2 cellular contexts compared by ENCODE assay signal in the genomic region with DNA sequence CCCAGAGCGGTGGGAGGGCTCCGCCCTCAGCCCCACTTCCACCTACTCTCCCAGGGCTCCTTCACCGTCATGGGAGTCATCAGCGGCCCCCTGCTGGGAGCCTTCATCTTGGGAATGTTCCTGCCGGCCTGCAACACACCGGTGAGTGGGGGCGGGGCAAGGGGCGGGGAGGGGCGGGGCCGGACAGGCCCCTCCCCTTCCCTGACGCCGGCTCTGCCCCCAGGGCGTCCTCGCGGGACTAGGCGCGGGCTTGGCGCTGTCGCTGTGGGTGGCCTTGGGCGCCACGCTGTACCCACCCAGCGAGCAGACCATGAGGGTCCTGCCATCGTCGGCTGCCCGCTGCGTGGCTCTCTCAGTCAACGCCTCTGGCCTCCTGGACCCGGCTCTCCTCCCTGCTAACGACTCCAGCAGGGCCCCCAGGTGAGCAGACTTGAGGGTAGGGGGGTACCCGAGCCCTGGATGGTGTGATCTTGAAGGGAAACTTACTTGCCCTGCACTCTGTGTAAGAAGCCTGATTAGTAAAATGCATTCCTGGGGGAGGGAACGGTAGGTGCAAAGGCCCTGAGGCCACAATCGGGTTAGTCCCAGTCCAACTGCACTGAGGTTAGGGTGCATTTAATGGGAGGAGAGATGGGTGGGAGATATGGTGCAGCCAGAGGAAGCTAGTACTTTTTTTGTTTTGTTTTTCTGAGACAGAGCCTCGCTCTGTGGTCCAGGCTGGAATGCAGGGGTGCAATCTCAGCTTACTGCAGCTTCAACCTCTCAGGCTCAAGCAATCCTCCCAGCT.
TF ChIP-seq lines count a peak whose summit lies in the region.

No MANE protein-coding gene starts in this region.

TF ChIP-seq in SK-N-SH, 30 proteins besides CTCF, POLR2A, EP300 and RAD21:
- TF ChIP-seq MXI1 (IDR thresholded peaks at IDR 0.05; ENCODE audit: low read depth, low read length) (no peak), TAF1 (IDR thresholded peaks at IDR 0.05; ENCODE audit: borderline replicate concordance, low read depth, low read length) (no peak), CHD2 (IDR thresholded peaks at IDR 0.05; ENCODE audit: low read length, partially characterized antibody) (no peak), EZH2phosphoT487 (IDR thresholded peaks at IDR 0.05; ENCODE audit: borderline replicate concordance, low read depth) (no peak), NFIC (IDR thresholded peaks at IDR 0.05; ENCODE audit: borderline replicate concordance) (no peak), TCF12 (IDR thresholded peaks at IDR 0.05) (no peak), USF1 (IDR thresholded peaks at IDR 0.05; ENCODE audit: borderline replicate concordance, low read depth) (no peak), NRF1 (IDR thresholded peaks at IDR 0.05; ENCODE audit: low read depth, low read length) (no peak), MAX (IDR thresholded peaks at IDR 0.05; ENCODE audit: low read depth) (no peak), RCOR1 (IDR thresholded peaks at IDR 0.05; ENCODE audit: low read length) (no peak), ELF1 (IDR thresholded peaks at IDR 0.05) (no peak), FOXJ3 (CRISPR knock-in tag; IDR thresholded peaks at IDR 0.05) (no peak), SMC3 (IDR thresholded peaks at IDR 0.05; ENCODE audit: low read depth, low read length) (no peak), GATA2 (CRISPR knock-in tag; IDR thresholded peaks at IDR 0.05) (no peak), FOSL2 (IDR thresholded peaks at IDR 0.05; ENCODE audit: borderline replicate concordance, low read depth) (no peak), FOXM1 (IDR thresholded peaks at IDR 0.05; ENCODE audit: low read depth) (no peak), JUND (IDR thresholded peaks at IDR 0.05) (no peak)
- TF ChIP-seq, protein P1, sequence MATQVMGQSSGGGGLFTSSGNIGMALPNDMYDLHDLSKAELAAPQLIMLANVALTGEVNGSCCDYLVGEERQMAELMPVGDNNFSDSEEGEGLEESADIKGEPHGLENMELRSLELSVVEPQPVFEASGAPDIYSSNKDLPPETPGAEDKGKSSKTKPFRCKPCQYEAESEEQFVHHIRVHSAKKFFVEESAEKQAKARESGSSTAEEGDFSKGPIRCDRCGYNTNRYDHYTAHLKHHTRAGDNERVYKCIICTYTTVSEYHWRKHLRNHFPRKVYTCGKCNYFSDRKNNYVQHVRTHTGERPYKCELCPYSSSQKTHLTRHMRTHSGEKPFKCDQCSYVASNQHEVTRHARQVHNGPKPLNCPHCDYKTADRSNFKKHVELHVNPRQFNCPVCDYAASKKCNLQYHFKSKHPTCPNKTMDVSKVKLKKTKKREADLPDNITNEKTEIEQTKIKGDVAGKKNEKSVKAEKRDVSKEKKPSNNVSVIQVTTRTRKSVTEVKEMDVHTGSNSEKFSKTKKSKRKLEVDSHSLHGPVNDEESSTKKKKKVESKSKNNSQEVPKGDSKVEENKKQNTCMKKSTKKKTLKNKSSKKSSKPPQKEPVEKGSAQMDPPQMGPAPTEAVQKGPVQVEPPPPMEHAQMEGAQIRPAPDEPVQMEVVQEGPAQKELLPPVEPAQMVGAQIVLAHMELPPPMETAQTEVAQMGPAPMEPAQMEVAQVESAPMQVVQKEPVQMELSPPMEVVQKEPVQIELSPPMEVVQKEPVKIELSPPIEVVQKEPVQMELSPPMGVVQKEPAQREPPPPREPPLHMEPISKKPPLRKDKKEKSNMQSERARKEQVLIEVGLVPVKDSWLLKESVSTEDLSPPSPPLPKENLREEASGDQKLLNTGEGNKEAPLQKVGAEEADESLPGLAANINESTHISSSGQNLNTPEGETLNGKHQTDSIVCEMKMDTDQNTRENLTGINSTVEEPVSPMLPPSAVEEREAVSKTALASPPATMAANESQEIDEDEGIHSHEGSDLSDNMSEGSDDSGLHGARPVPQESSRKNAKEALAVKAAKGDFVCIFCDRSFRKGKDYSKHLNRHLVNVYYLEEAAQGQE (IDR thresholded peaks at IDR 0.05; ENCODE audit: low read depth, low read length): no peak
TF ChIP-seq in SK-N-SH: peak in this region for 0.

TF ChIP-seq in SK-N-SH treated with all-trans-retinoic acid at 6 μM for 48 hours, 23 proteins besides CTCF, POLR2A, EP300 and RAD21:
- no peak for TF ChIP-seq CSDC2 (CRISPR knock-in tag; IDR thresholded peaks at IDR 0.05)
- no peak for TF ChIP-seq SNAI2 (CRISPR knock-in tag; IDR thresholded peaks at IDR 0.05)
- TF ChIP-seq, protein P2, sequence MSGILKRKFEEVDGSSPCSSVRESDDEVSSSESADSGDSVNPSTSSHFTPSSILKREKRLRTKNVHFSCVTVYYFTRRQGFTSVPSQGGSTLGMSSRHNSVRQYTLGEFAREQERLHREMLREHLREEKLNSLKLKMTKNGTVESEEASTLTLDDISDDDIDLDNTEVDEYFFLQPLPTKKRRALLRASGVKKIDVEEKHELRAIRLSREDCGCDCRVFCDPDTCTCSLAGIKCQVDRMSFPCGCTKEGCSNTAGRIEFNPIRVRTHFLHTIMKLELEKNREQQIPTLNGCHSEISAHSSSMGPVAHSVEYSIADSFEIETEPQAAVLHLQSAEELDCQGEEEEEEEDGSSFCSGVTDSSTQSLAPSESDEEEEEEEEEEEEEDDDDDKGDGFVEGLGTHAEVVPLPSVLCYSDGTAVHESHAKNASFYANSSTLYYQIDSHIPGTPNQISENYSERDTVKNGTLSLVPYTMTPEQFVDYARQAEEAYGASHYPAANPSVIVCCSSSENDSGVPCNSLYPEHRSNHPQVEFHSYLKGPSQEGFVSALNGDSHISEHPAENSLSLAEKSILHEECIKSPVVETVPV (CRISPR knock-in tag; IDR thresholded peaks at IDR 0.05): no peak
- TF ChIP-seq ARNTL (CRISPR knock-in tag; IDR thresholded peaks at IDR 0.05; ENCODE audit: borderline replicate concordance, low read depth): no peak
- TF ChIP-seq POU6F1 (CRISPR knock-in tag; IDR thresholded peaks at IDR 0.05; ENCODE audit: borderline replicate concordance, low read depth): no peak
- no peak for TF ChIP-seq ZNF565 (CRISPR knock-in tag; conservative IDR thresholded peaks at IDR 0.05; ENCODE audit: low read depth)
- TF ChIP-seq TCF4 (CRISPR knock-in tag; IDR thresholded peaks at IDR 0.05; ENCODE audit: borderline replicate concordance): no peak
- no peak for TF ChIP-seq OSR1 (CRISPR knock-in tag; IDR thresholded peaks at IDR 0.05)
- no peak for TF ChIP-seq ZC3H10 (CRISPR knock-in tag; IDR thresholded peaks at IDR 0.05)
- TF ChIP-seq, protein P3, sequence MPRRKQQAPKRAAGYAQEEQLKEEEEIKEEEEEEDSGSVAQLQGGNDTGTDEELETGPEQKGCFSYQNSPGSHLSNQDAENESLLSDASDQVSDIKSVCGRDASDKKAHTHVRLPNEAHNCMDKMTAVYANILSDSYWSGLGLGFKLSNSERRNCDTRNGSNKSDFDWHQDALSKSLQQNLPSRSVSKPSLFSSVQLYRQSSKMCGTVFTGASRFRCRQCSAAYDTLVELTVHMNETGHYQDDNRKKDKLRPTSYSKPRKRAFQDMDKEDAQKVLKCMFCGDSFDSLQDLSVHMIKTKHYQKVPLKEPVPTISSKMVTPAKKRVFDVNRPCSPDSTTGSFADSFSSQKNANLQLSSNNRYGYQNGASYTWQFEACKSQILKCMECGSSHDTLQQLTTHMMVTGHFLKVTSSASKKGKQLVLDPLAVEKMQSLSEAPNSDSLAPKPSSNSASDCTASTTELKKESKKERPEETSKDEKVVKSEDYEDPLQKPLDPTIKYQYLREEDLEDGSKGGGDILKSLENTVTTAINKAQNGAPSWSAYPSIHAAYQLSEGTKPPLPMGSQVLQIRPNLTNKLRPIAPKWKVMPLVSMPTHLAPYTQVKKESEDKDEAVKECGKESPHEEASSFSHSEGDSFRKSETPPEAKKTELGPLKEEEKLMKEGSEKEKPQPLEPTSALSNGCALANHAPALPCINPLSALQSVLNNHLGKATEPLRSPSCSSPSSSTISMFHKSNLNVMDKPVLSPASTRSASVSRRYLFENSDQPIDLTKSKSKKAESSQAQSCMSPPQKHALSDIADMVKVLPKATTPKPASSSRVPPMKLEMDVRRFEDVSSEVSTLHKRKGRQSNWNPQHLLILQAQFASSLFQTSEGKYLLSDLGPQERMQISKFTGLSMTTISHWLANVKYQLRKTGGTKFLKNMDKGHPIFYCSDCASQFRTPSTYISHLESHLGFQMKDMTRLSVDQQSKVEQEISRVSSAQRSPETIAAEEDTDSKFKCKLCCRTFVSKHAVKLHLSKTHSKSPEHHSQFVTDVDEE (CRISPR knock-in tag; IDR thresholded peaks at IDR 0.05): no peak
- no peak for TF ChIP-seq RARB (CRISPR knock-in tag; IDR thresholded peaks at IDR 0.05)
- TF ChIP-seq ZFP3 (CRISPR knock-in tag; IDR thresholded peaks at IDR 0.05): no peak
- no peak for TF ChIP-seq ISL1 (CRISPR knock-in tag; IDR thresholded peaks at IDR 0.05)
- no peak for TF ChIP-seq ZNF70 (CRISPR knock-in tag; IDR thresholded peaks at IDR 0.05)
- no peak for TF ChIP-seq ZNF8 (CRISPR knock-in tag; IDR thresholded peaks at IDR 0.05)
- TF ChIP-seq BACH2 (CRISPR knock-in tag; IDR thresholded peaks at IDR 0.05; ENCODE audit: borderline replicate concordance): no peak
